ENCODE assay signal across 17 cellular contexts in genomic region chr14:94890755-94891154, GRCh38.
"Had no signal": no experiment of that assay in that cellular context is flagged by ENCODE, and none has a peak within 500 bp of the region (broad histone marks: within the 10 kb centered on the region; RNA-seq: fewer than 3 reads in every experiment).

No MANE protein-coding gene starts in this region.

- ATAC-seq: gastrocnemius medialis; left ventricle myocardium superior; lower lobe of right lung; sciatic nerve; stimulated activated effector memory CD8-positive, alpha-beta T cell treated with anti-CD3 and anti-CD28 coated beads, Interleukin-12 subunit alpha, Interleukin-12 subunit beta, amount 100 ng/mL, for 72 hours had no signal

- H3K4me2 ChIP-seq: smooth muscle cell had no signal

- H3K9me3 ChIP-seq: gastrocnemius medialis, lower lobe of right lung, prostate gland, right atrium auricular region, testis, tibial artery had no signal

- H3K36me3 ChIP-seq: gastrocnemius medialis, lower lobe of right lung, prostate gland, right atrium auricular region, tibial artery had no signal

- DNase-seq: dorsolateral prefrontal cortex; effector CD4-positive, alpha-beta T cell; gastrocnemius medialis; head of caudate nucleus; left ventricle myocardium superior; lower lobe of right lung; stimulated activated CD4-positive, alpha-beta T cell treated with anti-CD3 and anti-CD28 coated beads, Interleukin-2, amount 100 ng/mL, for 24 hours; stimulated activated CD4-positive, alpha-beta T cell treated with anti-CD3 and anti-CD28 coated beads, Interleukin-4, amount 100 ng/mL, for 24 hours; stimulated activated naive CD4-positive, alpha-beta T cell treated with Interleukin-2 at 50 U/mL for 16 hours; substantia nigra; testis; tibial artery had no signal

- H3K4me3 ChIP-seq: dorsolateral prefrontal cortex, gastrocnemius medialis, lower lobe of right lung, prostate gland, right atrium auricular region, smooth muscle cell, testis, tibial artery had no signal

- H3K4me1 ChIP-seq: gastrocnemius medialis, lower lobe of right lung, prostate gland, right atrium auricular region, testis, tibial artery had no signal

- H3K27me3 ChIP-seq: right atrium auricular region, testis had no signal

- H3K27ac ChIP-seq: dorsolateral prefrontal cortex, gastrocnemius medialis, lower lobe of right lung, prostate gland, right atrium auricular region, testis, tibial artery had no signal
